In the genomic region with DNA sequence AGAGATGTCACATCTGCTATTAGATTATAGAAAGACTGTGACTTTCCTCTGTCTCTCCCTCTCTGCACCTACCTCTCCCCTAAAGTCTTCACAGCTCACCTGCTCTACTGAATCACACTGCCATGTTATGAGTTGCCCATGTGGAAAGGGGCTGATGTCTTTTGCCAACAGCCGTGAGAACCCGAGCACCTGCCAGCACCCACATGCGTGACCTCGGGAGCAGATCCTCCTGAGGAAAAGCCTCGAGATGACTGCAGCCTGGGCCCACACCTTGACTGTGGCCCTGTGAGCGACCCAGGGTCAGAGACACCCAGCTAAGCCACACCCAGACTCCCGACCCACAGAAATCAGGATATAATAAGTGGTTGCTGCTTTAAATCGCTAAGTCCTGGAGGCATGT, we compare ENCODE assay signal across 25 cellular contexts.
DNase-seq lines count a peak whose midpoint lies in the region; ATAC-seq, FAIRE-seq and TF ChIP-seq lines count a peak whose summit lies in the region.
"Had no signal": no experiment of that assay in that cellular context is flagged by ENCODE, and none has a peak within 500 bp of the region (broad histone marks: within the 10 kb centered on the region; RNA-seq: fewer than 3 reads in every experiment).

No MANE protein-coding gene starts in this region.

- no peak overlapping the region for H3K27ac Mint-ChIP-seq in astrocyte (ENCODE audit: unreplicated experiment)
- no peak overlapping the region for H3K27ac Mint-ChIP-seq in activated T-helper 17 cell treated with anti-CD3 and anti-CD28 coated beads, Interleukin-2, amount 50 U/mL, for 72 hours
- H3K27ac Mint-ChIP-seq: CD4-positive, alpha-beta T cell; H9 had no signal

- H3K4ac ChIP-seq in neuronal stem cell (ENCODE audit: low read length) = no peak overlapping the region

- intact Hi-C loops in vagina (cut with DNase I) = no loop called here

- H3K79me1 ChIP-seq in neuronal stem cell (ENCODE audit: low read depth, low read length) = no peaks in the 10 kb centered on the region

- H4K8ac ChIP-seq in neuronal stem cell (ENCODE audit: low read depth, low read length) = no peak overlapping the region

- TF ChIP-seq CTCF in astrocyte (IDR thresholded peaks at IDR 0.05; ENCODE audit: insufficient read depth, low read depth, low read length) (no peak), vagina (IDR thresholded peaks at IDR 0.05) (no peak)

- no peaks in the 10 kb centered on the region for H3K79me2 ChIP-seq in astrocyte (ENCODE audit: insufficient read depth, low read length)

- H3K4me2 ChIP-seq in astrocyte (ENCODE audit: low read length) (no peak overlapping the region), neuronal stem cell (ENCODE audit: insufficient read depth, low read length, poor library complexity, severe bottlenecking) (no peak overlapping the region)
- H3K4me2 ChIP-seq: A549, GM23338 had no signal

- H3K4me3 ChIP-seq in astrocyte (ENCODE audit: insufficient read depth, low read depth, low read length) = no peak overlapping the region
- no peak overlapping the region for H3K4me3 ChIP-seq in neuronal stem cell (ENCODE audit: low read length in 2 of 2)
- H3K4me3 ChIP-seq in vagina = no peak overlapping the region
- H3K4me3 ChIP-seq: A549; BLaER1 treated with 17β-estradiol and CSF1 and Interleukin-3, amounts not matched to agents 10 nM and 100 nM; GM12878; GM23338 had no signal

- H3K4me1 ChIP-seq in astrocyte (ENCODE audit: insufficient read depth, low read length) (peaks cover 18% of the 10 kb centered on the region), neuronal stem cell (ENCODE audit: control insufficient read depth in 2 of 2, insufficient read depth in 1 of 2, low read depth in 1 of 2, low read length in 2 of 2) (peaks cover 0 to 2% of the 10 kb centered on the region in 2 donors), vagina (peaks cover 58% of the 10 kb centered on the region)
- H3K4me1 ChIP-seq: A549, BE2C had no signal

- TF ChIP-seq POLR2A in vagina (IDR thresholded peaks at IDR 0.05) = no peak

- no peak for ATAC-seq in activated T-helper 17 cell treated with anti-CD3 and anti-CD28 coated beads, Interleukin-2, amount 50 U/mL, for 72 hours (replicated peaks)
- ATAC-seq: A549, GM12878, GM23338, HCT116 had no signal

- H3K23ac ChIP-seq in neuronal stem cell (ENCODE audit: low read depth, low read length, poor library complexity) = no peak overlapping the region

- no peak overlapping the region for H2BK5ac ChIP-seq in neuronal stem cell (ENCODE audit: low read length)

- H3K9me3 Mint-ChIP-seq in astrocyte (ENCODE audit: unreplicated experiment) = no peaks in the 10 kb centered on the region
- no peaks in the 10 kb centered on the region for H3K9me3 Mint-ChIP-seq in activated T-helper 17 cell treated with anti-CD3 and anti-CD28 coated beads, Interleukin-2, amount 50 U/mL, for 72 hours
- H3K9me3 Mint-ChIP-seq: CD14-positive monocyte; CD4-positive, alpha-beta T cell; CD8-positive, alpha-beta memory T cell; GM23338; H9 had no signal

- H3K36me3 ChIP-seq in astrocyte (ENCODE audit: insufficient read depth, low read length) (no peaks in the 10 kb centered on the region), neuronal stem cell (replicated peaks in 1 of 2; ENCODE audit: control insufficient read depth in 2 of 2, insufficient read depth in 2 of 2, low read length in 2 of 2) (no peaks in the 10 kb centered on the region), vagina (no peaks in the 10 kb centered on the region)
- H3K36me3 ChIP-seq: BE2C; BLaER1 treated with 17β-estradiol and CSF1 and Interleukin-3, amounts not matched to agents 10 nM and 100 nM had no signal

- no peak overlapping the region for H2AK5ac ChIP-seq in neuronal stem cell (ENCODE audit: low read depth, low read length)

- H3K18ac ChIP-seq in neuronal stem cell (ENCODE audit: low read length) = peak overlapping the region; percentile 67

- H4K91ac ChIP-seq in neuronal stem cell (ENCODE audit: low read depth, low read length, poor library complexity) = no peak overlapping the region

- no peak overlapping the region for H3K14ac ChIP-seq in neuronal stem cell (ENCODE audit: low read length)

- H3K27me3 ChIP-seq in astrocyte (ENCODE audit: insufficient read depth, low read length) (no peaks in the 10 kb centered on the region), neuronal stem cell (ENCODE audit: control insufficient read depth in 3 of 3, insufficient read depth in 3 of 3, low read depth in 1 of 3, low read length in 3 of 3) (peaks cover 0 to 5% (median 0%) of the 10 kb centered on the region in 3 experiments), vagina (no peaks in the 10 kb centered on the region)
- H3K27me3 ChIP-seq: BLaER1 treated with 17β-estradiol and CSF1 and Interleukin-3, amounts not matched to agents 10 nM and 100 nM had no signal

- H4K20me1 ChIP-seq in astrocyte (ENCODE audit: insufficient read depth, low read length) = no peaks in the 10 kb centered on the region
- H4K20me1 ChIP-seq: BLaER1 treated with 17β-estradiol and CSF1 and Interleukin-3, amounts not matched to agents 10 nM and 100 nM had no signal

- H2BK12ac ChIP-seq in neuronal stem cell (ENCODE audit: low read length) = no peak overlapping the region

- no peak for FAIRE-seq in astrocyte (lab: Jason Lieb, UNC)
- FAIRE-seq: A549, D721Med, GM12878, GM19239 had no signal

- peak; percentile 45 for DNase-seq in activated CD8-positive, alpha-beta memory T cell treated with anti-CD3 and anti-CD28 coated beads for 24 hours
- DNase-seq in activated CD8-positive, alpha-beta memory T cell treated with anti-CD3 and anti-CD28 coated beads, Interleukin-2, amount 50 U/mL, for 4 hours = no peak
- DNase-seq in astrocyte (ENCODE audit: low read depth) = no peak
- DNase-seq in neuronal stem cell (ENCODE audit: low spot score) = no peak
- DNase-seq in vagina (ENCODE audit: extremely low spot score in 2 of 2) = no peak
- no peak for DNase-seq in effector CD8-positive, alpha-beta T cell (lab: John Stamatoyannopoulos, UW)
- DNase-seq: 8988T; ACHN; AML-193; BE2C; CD4-positive, alpha-beta T cell; CD8-positive, alpha-beta memory T cell; DMS 273 treated with DMSO at 0.1 percent for 48 hours; DMS79; GDM1; H9 had no signal

- H3K27me3 Mint-ChIP-seq in astrocyte (ENCODE audit: low read depth, unreplicated experiment) = peaks cover 28% of the 10 kb centered on the region
- H3K27me3 Mint-ChIP-seq in activated T-helper 17 cell treated with anti-CD3 and anti-CD28 coated beads, Interleukin-2, amount 50 U/mL, for 72 hours = peaks cover 23% of the 10 kb centered on the region

- H3K9ac ChIP-seq in astrocyte (ENCODE audit: low read length) (no peak overlapping the region), neuronal stem cell (ENCODE audit: low read depth, low read length, poor library complexity) (no peak overlapping the region)
- H3K9ac ChIP-seq: BLaER1 treated with 17β-estradiol and CSF1 and Interleukin-3, amounts not matched to agents 10 nM and 100 nM had no signal

- H3K4me1 Mint-ChIP-seq in astrocyte (ENCODE audit: low read depth, unreplicated experiment) = peaks cover 36% of the 10 kb centered on the region
- peaks cover 8% of the 10 kb centered on the region for H3K4me1 Mint-ChIP-seq in activated T-helper 17 cell treated with anti-CD3 and anti-CD28 coated beads, Interleukin-2, amount 50 U/mL, for 72 hours
- H3K4me1 Mint-ChIP-seq: CD8-positive, alpha-beta memory T cell; GM23338; H9 had no signal

- no peak overlapping the region for H2BK15ac ChIP-seq in neuronal stem cell (ENCODE audit: low read length)

- no CpG with 5 or more reads among the region's 8 CpGs for WGBS in neuronal stem cell (ENCODE audit: extremely low coverage in 2 of 2, insufficient read length in 2 of 2, insufficient replicate concordance in 1 of 2), 2 donors

- H3K27ac ChIP-seq in astrocyte (ENCODE audit: low read depth, low read length) = no peak overlapping the region
- no peak overlapping the region for H3K27ac ChIP-seq in neuronal stem cell (replicated peaks; ENCODE audit: low read length)
- peak overlapping the region; percentile 2 for H3K27ac ChIP-seq in vagina
- H3K27ac ChIP-seq: A549; BLaER1 treated with 17β-estradiol and CSF1 and Interleukin-3, amounts not matched to agents 10 nM and 100 nM had no signal

- H2AFZ ChIP-seq in astrocyte (ENCODE audit: low read depth, low read length) = no peak overlapping the region
- no peak overlapping the region for H2AFZ ChIP-seq in neuronal stem cell (ENCODE audit: low read length)

- H3K9me3 ChIP-seq in astrocyte (ENCODE audit: insufficient read depth, low read depth, low read length) (no peaks in the 10 kb centered on the region), neuronal stem cell (replicated peaks in 1 of 2; ENCODE audit: control insufficient read depth in 2 of 2, insufficient read depth in 1 of 2, low read depth in 1 of 2, low read length in 2 of 2) (no peaks in the 10 kb centered on the region), vagina (no peaks in the 10 kb centered on the region)
- H3K9me3 ChIP-seq: A549; BE2C; BLaER1 treated with 17β-estradiol and CSF1 and Interleukin-3, amounts not matched to agents 10 nM and 100 nM had no signal

- peak overlapping the region; percentile 70 for H3K4me3 Mint-ChIP-seq in astrocyte (ENCODE audit: unreplicated experiment)
- H3K4me3 Mint-ChIP-seq in activated T-helper 17 cell treated with anti-CD3 and anti-CD28 coated beads, Interleukin-2, amount 50 U/mL, for 72 hours = no peak overlapping the region
- H3K4me3 Mint-ChIP-seq: CD14-positive monocyte; CD4-positive, alpha-beta T cell; CD8-positive, alpha-beta memory T cell; GM23338; H9 had no signal

- no peaks in the 10 kb centered on the region for H3K36me3 Mint-ChIP-seq in astrocyte (ENCODE audit: low read depth, unreplicated experiment)
- H3K36me3 Mint-ChIP-seq in activated T-helper 17 cell treated with anti-CD3 and anti-CD28 coated beads, Interleukin-2, amount 50 U/mL, for 72 hours (ENCODE audit: low read depth) = no peaks in the 10 kb centered on the region
- H3K36me3 Mint-ChIP-seq: CD14-positive monocyte; CD8-positive, alpha-beta memory T cell had no signal

- H2BK120ac ChIP-seq in neuronal stem cell (ENCODE audit: low read depth, low read length) = no peak overlapping the region
